Comparison of ENCODE assay signal across 10 cellular contexts in genomic region chr10:31749293-31749692, GRCh38.
DNase-seq lines count a peak whose midpoint lies in the region; ATAC-seq and TF ChIP-seq lines count a peak whose summit lies in the region.
"Had no signal": no experiment of that assay in that cellular context is flagged by ENCODE, and none has a peak within 500 bp of the region (broad histone marks: within the 10 kb centered on the region; RNA-seq: fewer than 3 reads in every experiment).

No MANE protein-coding gene starts in this region.

- no peaks in the 10 kb centered on the region for H3K9me3 ChIP-seq in body of pancreas
- H3K9me3 ChIP-seq in psoas muscle = no peaks in the 10 kb centered on the region
- H3K9me3 ChIP-seq: ovary, upper lobe of left lung had no signal

- H3K36me3 ChIP-seq in body of pancreas (replicated peaks in 1 of 2; ENCODE audit: insufficient read depth in 1 of 2, low read depth in 2 of 2) (no peaks in the 10 kb centered on the region), psoas muscle (ENCODE audit: insufficient read depth in 1 of 2, low read depth in 1 of 2) (no peaks in the 10 kb centered on the region)
- H3K36me3 ChIP-seq: ovary, upper lobe of left lung had no signal

- peaks cover 25% of the 10 kb centered on the region for H3K4me1 ChIP-seq in body of pancreas
- peaks cover 28% of the 10 kb centered on the region for H3K4me1 ChIP-seq in psoas muscle

- peak; percentile 47 for DNase-seq in DMS79 (lab: John Stamatoyannopoulos, UW)
- peak; percentile 87 for DNase-seq in NCI-H146 (lab: John Stamatoyannopoulos, UW)
- peak; percentile 46 to 72 (median 60) for DNase-seq in body of pancreas
- DNase-seq in psoas muscle = peak in 1 of 2 donors; percentile 29
- DNase-seq in cerebellar cortex (ENCODE audit: low spot score) = no peak
- no peak for DNase-seq in NCI-H1694 treated with DMSO at 0.1 percent for 48 hours (lab: John Stamatoyannopoulos, UW)
- no peak for DNase-seq in activated CD8-positive, alpha-beta memory T cell treated with anti-CD3 and anti-CD28 coated beads for 24 hours
- DNase-seq: activated CD4-positive, CD25-positive, alpha-beta regulatory T cell had no signal

- H3K27ac ChIP-seq in body of pancreas (peak overlapping the region; percentile 81 to 92 (median 86)), psoas muscle (peak overlapping the region; percentile 60)

- intact Hi-C loops in body of pancreas (cut with DNase I) = no loop called here
- intact Hi-C loops in psoas muscle (cut with DNase I) = no loop called here

- H3K4me3 ChIP-seq in body of pancreas = no peak overlapping the region
- H3K4me3 ChIP-seq in psoas muscle = no peak overlapping the region
- H3K4me3 ChIP-seq: ovary, upper lobe of left lung had no signal

- ATAC-seq in body of pancreas = peak; percentile 72
- peak; percentile 41 to 66 (median 58) for ATAC-seq in psoas muscle

- no peaks in the 10 kb centered on the region for H3K27me3 ChIP-seq in body of pancreas
- no peaks in the 10 kb centered on the region for H3K27me3 ChIP-seq in psoas muscle (ENCODE audit: insufficient read depth in 3 of 3, low read length in 2 of 3)
- H3K27me3 ChIP-seq: ovary, upper lobe of left lung had no signal

- WGBS in body of pancreas, 2 donors = 53 to 59% methylated on average over 9 of the region's 13 CpGs
- 44 to 53% (median 50%) methylated on average over 13 of the region's 13 CpGs for WGBS in psoas muscle, 3 donors

- no peak for TF ChIP-seq CTCF in body of pancreas (IDR thresholded peaks at IDR 0.05)
- TF ChIP-seq CTCF in psoas muscle (IDR thresholded peaks at IDR 0.05) = no peak

- no peak for TF ChIP-seq POLR2A in body of pancreas (IDR thresholded peaks at IDR 0.05)

Comparison
In these comparisons a context has a peak if more than half of its experiments do, and no peak if none do; other contexts are left out.
1. DNase-seq: peak in DMS79 (single experiment), NCI-H146 (single experiment) and body of pancreas (4 of 4); none in cerebellar cortex (single experiment), NCI-H1694 treated with DMSO at 0.1 percent for 48 hours (single experiment) and activated CD8-positive, alpha-beta memory T cell treated with anti-CD3 and anti-CD28 coated beads for 24 hours (single experiment).